8 cellular contexts compared by ENCODE assay signal in the genomic region with DNA sequence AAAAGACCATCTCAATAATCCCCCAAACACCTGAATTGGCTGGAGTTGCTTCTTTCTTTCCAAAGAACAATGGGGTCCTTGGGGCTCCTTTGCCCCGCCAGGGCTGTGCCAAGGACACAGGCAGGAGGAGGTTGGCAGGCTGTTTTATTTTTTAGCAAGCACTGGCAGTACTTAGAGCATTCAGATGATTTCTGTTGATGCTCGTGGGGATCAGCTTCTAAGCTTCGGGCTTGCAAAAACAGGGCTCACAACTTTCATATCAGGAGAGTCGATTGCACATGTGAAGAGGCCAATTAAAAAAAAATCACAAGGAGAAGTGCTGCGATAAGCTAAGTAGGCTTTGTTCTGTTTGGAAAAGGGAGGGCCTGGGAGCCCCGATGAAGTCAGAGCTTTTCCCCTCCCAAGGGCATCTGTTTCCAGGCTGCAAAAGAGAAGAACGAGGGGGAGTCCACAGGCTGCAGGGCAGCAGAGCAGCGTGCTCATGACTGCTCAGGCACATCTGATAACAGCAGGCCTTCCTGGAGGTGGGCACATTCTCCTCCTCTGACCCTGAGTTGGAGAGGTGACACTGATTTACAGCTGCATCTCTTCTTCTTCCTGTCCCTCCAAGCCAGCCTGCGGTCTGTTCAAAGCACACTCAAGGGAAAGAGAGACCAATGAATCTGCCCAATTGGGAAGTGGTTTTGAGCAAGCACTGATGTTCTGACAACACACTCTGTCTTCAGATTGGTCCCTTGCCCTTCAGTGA. TPM values are rescaled to one million over a fixed set of nuclear protein-coding genes. Genes with fewer than 3 reads are reported as not detected.
DNase-seq lines count a peak whose midpoint lies in the region; ATAC-seq and TF ChIP-seq lines count a peak whose summit lies in the region.

No MANE protein-coding gene starts in this region.

- no peaks in the 10 kb centered on the region for H3K36me3 Mint-ChIP-seq in brain

- DNase-seq in NCI-H1417 treated with DMSO at 0.1 percent for 48 hours (lab: John Stamatoyannopoulos, UW) (peak; percentile 19), pons (ENCODE audit: low spot score) (peak; percentile 44), NAMALWA (ENCODE audit: low spot score) (no peak), A172 (ENCODE audit: low spot score) (no peak), RWPE1 (ENCODE audit: low spot score) (no peak)

- peak overlapping the region; percentile 47 to 75 (median 61) for H3K27ac Mint-ChIP-seq in brain

- TF ChIP-seq CTCF in brain (conservative IDR thresholded peaks at IDR 0.05) (no peak), RWPE1 (conservative IDR thresholded peaks at IDR 0.05; ENCODE audit: low read depth) (no peak)

- peaks cover 5% of the 10 kb centered on the region for H3K27me3 Mint-ChIP-seq in brain

- H3K27ac ChIP-seq in RWPE1 = no peak overlapping the region

- no peaks in the 10 kb centered on the region for H3K9me3 Mint-ChIP-seq in brain

- peak overlapping the region in 2 of 5 experiments; percentile 2 to 67 for H3K4me3 Mint-ChIP-seq in brain

- TF ChIP-seq POLR2A in GM19099 (IDR thresholded peaks at IDR 0.05; ENCODE audit: extremely low read depth, insufficient read length, low read depth) = peak; percentile 31

- CTCF ChIA-PET in RWPE1 (lab: Yijun Ruan, JAX) = interaction anchor here (0.6 kb wide), 1 partner anchor 219 kb away, joined by 6 read pairs; no protein-coding TSS in a partner anchor

- H3K4me1 Mint-ChIP-seq in brain = peaks cover 15% of the 10 kb centered on the region

- ATAC-seq in GM21723 (IDR thresholded peaks at IDR 0.05; ENCODE audit: unreplicated experiment) = no peak

- POLR2A ChIA-PET in RWPE1 (lab: Yijun Ruan, JAX; ENCODE audit: low non-redundant PET) = no interaction called here

RNA-seq across cellular contexts. Expression of gene BCAR3, which starts 27.3 kb away (rescaled TPM):
- 14.4 TPM for polyA plus RNA-seq in brain (ENCODE audit: insufficient read depth, low read depth, low replicate concordance)
- total RNA-seq in A172 (2014; rRNA removed; shearing (Covaris generic)) = 33.1 and 34.3 TPM in 2 replicates

Comparison
In these comparisons a context has a peak if more than half of its experiments do, and no peak if none do; other contexts are left out.
1. DNase-seq: peak in NCI-H1417 treated with DMSO at 0.1 percent for 48 hours (single experiment) and pons (single experiment); none in NAMALWA (single experiment), A172 (single experiment) and RWPE1 (single experiment).